ENCODE assay signal across 8 cellular contexts in the genomic region with DNA sequence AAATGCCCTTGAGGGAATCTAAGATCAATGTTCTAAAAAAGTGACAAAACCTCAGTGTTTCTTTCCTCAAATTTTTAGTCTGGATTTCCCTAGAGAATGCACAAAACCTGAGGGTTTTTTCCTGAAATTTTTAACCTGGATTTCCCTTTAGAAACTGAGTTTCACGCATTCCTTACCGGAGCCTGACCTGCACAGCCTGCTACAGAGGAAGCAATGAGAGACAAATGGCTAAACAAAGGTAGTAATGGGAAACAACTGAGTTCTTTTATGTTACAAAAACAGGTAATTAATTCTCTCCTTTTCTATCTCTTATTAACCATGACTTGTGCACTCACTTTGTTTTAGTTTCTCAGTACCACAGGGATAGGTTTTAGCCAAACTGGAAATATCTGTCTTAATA.
"Had no signal": no experiment of that assay in that cellular context is flagged by ENCODE, and none has a peak within 500 bp of the region (broad histone marks: within the 10 kb centered on the region; RNA-seq: fewer than 3 reads in every experiment).

No MANE protein-coding gene starts in this region.

- FAIRE-seq: G401.6, GM12878, GM12891, GM12892, GM18507, GM19239 had no signal

- H3K4me3 ChIP-seq: GM12878 had no signal

- ATAC-seq: GM12878 had no signal

- DNase-seq: GDM1, GF-D8 had no signal
